In genomic region chr7:143563221-143563793, GRCh38 we compare ENCODE assay signal across 12 cellular contexts. TPM values are rescaled to one million over a fixed set of nuclear protein-coding genes. Genes with fewer than 3 reads are reported as not detected.
DNase-seq lines count a peak whose midpoint lies in the region; ATAC-seq and TF ChIP-seq lines count a peak whose summit lies in the region.
"Not testable (repeated sequence)": the region's sequence is repeated elsewhere in the genome, so short reads cannot be mapped to it uniquely, and the experiment has no call there.
"Had no signal": no experiment of that assay in that cellular context is flagged by ENCODE, and none has a peak within 500 bp of the region (broad histone marks: within the 10 kb centered on the region; RNA-seq: fewer than 3 reads in every experiment).

No MANE protein-coding gene starts in this region.

- not testable (repeated sequence) for H3K27ac ChIP-seq in foreskin keratinocyte; lower lobe of right lung; smooth muscle cell (ENCODE audit: low read depth)

- ATAC-seq in GM21367 (IDR thresholded peaks at IDR 0.05; ENCODE audit: unreplicated experiment) (peak; percentile 46), HG02973 (IDR thresholded peaks at IDR 0.05; ENCODE audit: unreplicated experiment) (peak; percentile 55), SK-N-SH treated with all-trans-retinoic acid at 6 μM for 48 hours (peak; percentile 95), foreskin keratinocyte (peak; percentile 77), lower lobe of right lung (peak; percentile 53 to 58)

- H3K27me3 Mint-ChIP-seq in MCF 10A (ENCODE audit: insufficient read depth, unreplicated experiment), result peaks cover 11% of the 10 kb centered on the region

- not testable (repeated sequence) for H3K27ac Mint-ChIP-seq in MCF 10A (ENCODE audit: low read depth, unreplicated experiment)

- CTCF ChIA-PET in MCF 10A (lab: Yijun Ruan, JAX), result not testable (repeated sequence)

- H3K4me1 Mint-ChIP-seq in MCF 10A (ENCODE audit: insufficient read depth, unreplicated experiment), result not testable (repeated sequence)

- intact Hi-C loops in MCF 10A (cut with micrococcal nuclease); lower lobe of right lung (cut with DNase I): not testable (repeated sequence)

- not testable (repeated sequence) for H3K9me3 ChIP-seq in lower lobe of right lung; smooth muscle cell (replicated peaks; ENCODE audit: low read depth)

- not testable (repeated sequence) for DNase-seq in AG09309 (ENCODE audit: low read depth); MCF 10A (ENCODE audit: unreplicated experiment); foreskin keratinocyte; lower lobe of right lung; smooth muscle cell (lab: John Stamatoyannopoulos, UW; ENCODE audit: unreplicated experiment)

- H3K4me3 Mint-ChIP-seq in MCF 10A (ENCODE audit: unreplicated experiment), result not testable (repeated sequence)

- TF ChIP-seq CTCF in AG09309 (IDR thresholded peaks at IDR 0.05; ENCODE audit: control insufficient read depth, insufficient read depth, low read depth, low read length, missing control alignments) (peak; percentile 19), MCF 10A (IDR thresholded peaks at IDR 0.05; ENCODE audit: unreplicated experiment) (peak; percentile 10), smooth muscle cell (IDR thresholded peaks at IDR 0.05; ENCODE audit: borderline replicate concordance, insufficient read depth, poor library complexity, severe bottlenecking) (peak; percentile 14)
- not testable (repeated sequence) for TF ChIP-seq CTCF in foreskin keratinocyte (conservative IDR thresholded peaks at IDR 0.05); lower lobe of right lung (IDR thresholded peaks at IDR 0.05)

- H3F3A ChIP-seq in smooth muscle cell (ENCODE audit: low read depth), result not testable (repeated sequence)

- H3K27me3 ChIP-seq in foreskin keratinocyte; lower lobe of right lung (ENCODE audit: low read depth); smooth muscle cell (ENCODE audit: low read depth): not testable (repeated sequence)

- not testable (repeated sequence) for H3K36me3 Mint-ChIP-seq in MCF 10A (ENCODE audit: insufficient read depth, unreplicated experiment)

- peak overlapping the region; percentile 40 for H3K4me2 ChIP-seq in smooth muscle cell

- not testable (repeated sequence) for H3K9ac ChIP-seq in smooth muscle cell (ENCODE audit: low read depth)

- H3K79me2 ChIP-seq in smooth muscle cell (ENCODE audit: low read depth), result not testable (repeated sequence)

- H3K4me1 ChIP-seq in foreskin keratinocyte; lower lobe of right lung; smooth muscle cell (ENCODE audit: low read depth): not testable (repeated sequence)

- BruUV-seq in MCF 10A (replicated peaks; lab: Mats Ljungman, UMichigan), result not testable (repeated sequence)

- not testable (repeated sequence) for H3K9me3 Mint-ChIP-seq in MCF 10A (ENCODE audit: unreplicated experiment)

- H2AFZ ChIP-seq in smooth muscle cell (ENCODE audit: low read depth), result not testable (repeated sequence)

- WGBS in smooth muscle cell (ENCODE audit: low lambda C conversion rate), result 16% methylated on average over 4 of the region's 7 CpGs

- not testable (repeated sequence) for H3K4me3 ChIP-seq in AG09309 (ENCODE audit: control insufficient read depth, low read depth, low read length); lower lobe of right lung; smooth muscle cell

- POLR2A ChIA-PET in MCF 10A (lab: Yijun Ruan, JAX), result not testable (repeated sequence)

- not testable (repeated sequence) for H3K36me3 ChIP-seq in lower lobe of right lung; smooth muscle cell (ENCODE audit: low read depth)

- H4K20me1 ChIP-seq in smooth muscle cell (ENCODE audit: low read depth), result not testable (repeated sequence)

RNA-seq across cellular contexts. Expression of gene CTAGE15, which starts 8.3 kb away (rescaled TPM):
- total RNA-seq in MCF 10A (2022), result 2.8 and 4.2 TPM in 2 replicates
- total RNA-seq in foreskin keratinocyte, result 0.14 and 2.5 TPM in 2 replicates
- polyA plus RNA-seq in foreskin keratinocyte, result 0.11 and 0.51 TPM in 2 replicates
- total RNA-seq in lower lobe of right lung, result 0.95 TPM
- 0.18 and 1.8 TPM in 2 replicates for total RNA-seq in smooth muscle cell
- polyA plus RNA-seq in smooth muscle cell, result 0.14 and 0.15 TPM in 2 replicates
- total RNA-seq: A673, activated B cell treated with CpG ODN at 0.5 μM for 24 hours, dermis blood vessel endothelial cell, HT1080 had no signal

RNA-seq across cellular contexts. Expression of gene TCAF2, which starts 57.5 kb away (rescaled TPM):
- total RNA-seq in MCF 10A (2022), result 0.49 and 0.70 TPM in 2 replicates
- 0.07 and 0.14 TPM in 2 replicates for total RNA-seq in foreskin keratinocyte
- 0.04 and 0.07 TPM in 2 replicates for polyA plus RNA-seq in foreskin keratinocyte
- total RNA-seq in lower lobe of right lung, result 6.2 TPM
- 6.0 and 6.2 TPM in 2 replicates for total RNA-seq in smooth muscle cell
- 3.4 and 4.6 TPM in 2 replicates for polyA plus RNA-seq in smooth muscle cell
